Comparison of ENCODE assay signal across 8 cellular contexts in the genomic region with DNA sequence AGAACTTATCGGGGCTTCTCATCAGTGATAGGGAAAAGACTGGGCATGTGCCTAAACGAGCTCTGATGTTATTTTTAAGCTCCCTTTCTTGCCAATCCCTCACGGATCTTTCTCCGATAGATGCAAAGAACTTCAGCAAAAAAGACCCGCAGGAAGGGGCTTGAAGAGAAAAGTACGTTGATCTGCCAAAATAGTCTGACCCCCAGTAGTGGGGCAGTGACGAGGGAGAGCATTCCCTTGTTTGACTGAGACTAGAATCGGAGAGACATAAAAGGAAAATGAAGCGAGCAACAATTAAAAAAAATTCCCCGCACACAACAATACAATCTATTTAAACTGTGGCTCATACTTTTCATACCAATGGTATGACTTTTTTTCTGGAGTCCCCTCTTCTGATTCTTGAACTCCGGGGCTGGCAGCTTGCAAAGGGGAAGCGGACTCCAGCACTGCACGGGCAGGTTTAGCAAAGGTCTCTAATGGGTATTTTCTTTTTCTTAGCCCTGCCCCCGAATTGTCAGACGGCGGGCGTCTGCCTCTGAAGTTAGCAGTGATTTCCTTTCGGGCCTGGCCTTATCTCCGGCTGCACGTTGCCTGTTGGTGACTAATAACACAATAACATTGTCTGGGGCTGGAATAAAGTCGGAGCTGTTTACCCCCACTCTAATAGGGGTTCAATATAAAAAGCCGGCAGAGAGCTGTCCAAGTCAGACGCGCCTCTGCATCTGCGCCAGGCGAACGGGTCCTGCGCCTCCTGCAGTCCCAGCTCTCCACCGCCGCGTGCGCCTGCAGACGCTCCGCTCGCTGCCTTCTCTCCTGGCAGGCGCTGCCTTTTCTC. TPM values are rescaled to one million over a fixed set of nuclear protein-coding genes. Genes with fewer than 3 reads are reported as not detected.
A peak's percentile ranks its signal among the peaks of the same experiment; 100 is the strongest.
DNase-seq lines count a peak whose midpoint lies in the region; ATAC-seq and TF ChIP-seq lines count a peak whose summit lies in the region.

A gene (plus strand): TSS at position 707 of the 835 bp plus-strand sequence. CDS start 269 bp downstream, outside the sequence.

- H3K4me3 ChIP-seq in heart right ventricle = peak within 1 kb of the TSS; percentile 29 to 62 (median 54)
- peak within 1 kb of the TSS; percentile 45 to 47 for H3K4me3 ChIP-seq in vagina

- TF ChIP-seq CTCF in heart right ventricle (IDR thresholded peaks at IDR 0.05) (peak; percentile 10 to 65 (median 55)), vagina (IDR thresholded peaks at IDR 0.05) (peak in 2 of 3 experiments; percentile 2 to 22)

- intact Hi-C loops in heart right ventricle (cut with DNase I) (loop anchor here (1.0 to 10.0 kb wide), 15 partner anchors 122 to 708 kb away; no protein-coding TSS in a partner anchor), vagina (cut with DNase I) (loop anchor here (10.0 kb wide), 1 partner anchor 315 kb away; no protein-coding TSS in a partner anchor)

- DNase-seq in DMS53 treated with DMSO at 0.1 percent for 48 hours (lab: John Stamatoyannopoulos, UW; ENCODE audit: unreplicated experiment) (peak; percentile 61), HT-29 (ENCODE audit: low spot score) (peak; percentile 95), SK-MEL-5 (ENCODE audit: low read depth, low spot score) (peak; percentile 72), heart right ventricle (peak; percentile 68 to 72), pons (ENCODE audit: low spot score) (peak; percentile 57), vagina (ENCODE audit: extremely low spot score in 2 of 2) (no peak)
- peak; percentile 6 for DNase-seq in activated naive CD8-positive, alpha-beta T cell treated with anti-CD3 and anti-CD28 coated beads, Interleukin-2, amount 50 U/mL, for 16 hours (ENCODE audit: low read depth, low spot score)

- H3K27ac ChIP-seq in heart right ventricle (peak within 1 kb of the TSS in 9 of 10 donors; percentile 6 to 75 (median 52)), vagina (peak within 1 kb of the TSS; percentile 58)

- H3K9me3 ChIP-seq in heart right ventricle (no peaks in the 10 kb centered on the region), vagina (no peaks in the 10 kb centered on the region)

- H3K36me3 ChIP-seq in heart right ventricle (peaks cover 0 to 14% (median 0%) of the 10 kb centered on the region in 9 donors), vagina (no peaks in the 10 kb centered on the region)

- peak in 1 of 2 donors; percentile 8 for TF ChIP-seq POLR2A in vagina (IDR thresholded peaks at IDR 0.05)

- H3K4me1 ChIP-seq in heart right ventricle = peaks cover 0 to 34% (median 15%) of the 10 kb centered on the region in 9 donors
- peaks cover 18% of the 10 kb centered on the region for H3K4me1 ChIP-seq in vagina

- H3K27me3 ChIP-seq in heart right ventricle (peaks cover 0 to 38% (median 15%) of the 10 kb centered on the region in 7 donors), vagina (no peaks in the 10 kb centered on the region)

- ATAC-seq in GM21360 (IDR thresholded peaks at IDR 0.05; ENCODE audit: unreplicated experiment) (peak; percentile 79), heart right ventricle (peak; percentile 79 to 94 (median 90))

- in situ Hi-C loops in SK-MEL-5 (cut with HindIII; ENCODE audit: low pct_unique_long_range_greater_than_20kb, low sequenced_read_pairs) = no loop called here

- 0% methylated on average over 36 of the region's 36 CpGs for WGBS in heart right ventricle, 2 donors

RNA-seq across cellular contexts. Expression of the gene that starts here (rescaled TPM):
- total RNA-seq in HT-29 (2014; rRNA removed; shearing (Covaris generic)) = 37.0 and 43.2 TPM in 2 replicates
- total RNA-seq in SK-MEL-5 (2014; rRNA removed; shearing (Covaris generic)) = not detected in 2 replicates
- polyA plus RNA-seq in SK-MEL-5 (2015; cell fraction: cytosol; rRNA removed) = not detected in 2 replicates
- polyA plus RNA-seq in SK-MEL-5 (2015; cell fraction: nucleus; rRNA removed) = 0.81 TPM in 1 of 2 replicates, not detected in the other
- total RNA-seq in heart right ventricle (1 to 10 TPM in 8 of 10 donors, under 1 TPM in 2; 0.36 to 6.3 (median 3.3) TPM), vagina (7.1 TPM)
- polyA plus RNA-seq in heart right ventricle = 1 to 10 TPM; 6.8 to 7.8 TPM

Comparison
In these comparisons a context has a peak if more than half of its experiments do, and no peak if none do; other contexts are left out.
1. Peak in DNase-seq in SK-MEL-5; RNA of the gene not detected or under 1 TPM.
2. DNase-seq: peak in DMS53 treated with DMSO at 0.1 percent for 48 hours (single experiment), HT-29 (single experiment), activated naive CD8-positive, alpha-beta T cell treated with anti-CD3 and anti-CD28 coated beads, Interleukin-2, amount 50 U/mL, for 16 hours (single experiment), heart right ventricle (2 of 2) and pons (single experiment); none in vagina (0 of 2).